13 cellular contexts compared by ENCODE assay signal in the genomic region with DNA sequence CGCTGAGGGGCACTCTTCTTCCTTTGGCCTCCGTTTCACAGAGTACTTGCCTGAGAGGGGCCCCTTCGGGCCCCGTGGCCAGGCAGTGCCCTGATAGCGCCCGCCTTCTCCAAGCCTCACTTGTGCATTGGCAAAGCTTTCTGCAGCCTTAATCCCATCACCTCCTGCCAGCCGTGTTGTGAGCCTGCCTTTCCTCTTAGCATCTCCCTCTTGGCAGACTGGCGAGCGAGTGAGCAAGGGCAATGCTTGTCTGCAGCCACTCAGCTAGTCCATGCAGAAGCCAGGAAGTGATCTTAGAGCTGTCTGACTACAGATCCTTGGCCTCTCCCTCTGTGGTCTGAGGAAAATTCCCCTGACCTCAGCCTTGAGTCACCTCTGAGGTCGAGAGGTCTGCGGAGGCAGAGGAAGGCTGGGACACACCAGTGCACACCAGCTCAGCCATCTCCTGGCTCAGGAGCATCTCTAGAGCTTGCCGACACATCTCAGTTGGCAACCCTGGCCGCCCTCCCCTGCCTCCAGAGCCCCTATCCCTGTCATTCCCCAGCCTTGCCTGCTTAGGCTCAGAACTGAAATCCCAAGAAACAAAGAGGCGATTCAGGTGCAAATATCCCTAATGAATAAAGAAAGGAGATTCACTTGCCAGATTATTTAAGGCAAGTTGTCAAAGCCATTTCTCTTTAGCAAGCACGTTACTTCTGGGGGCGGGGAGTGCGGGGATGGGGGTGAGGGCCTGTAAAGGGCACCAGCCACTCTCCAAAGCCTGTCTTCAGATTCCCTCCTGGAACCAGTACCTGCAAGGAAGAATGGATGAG.
A peak's percentile ranks its signal among the peaks of the same experiment; 100 is the strongest.
DNase-seq lines count a peak whose midpoint lies in the region; ATAC-seq and TF ChIP-seq lines count a peak whose summit lies in the region.
"Had no signal": no experiment of that assay in that cellular context is flagged by ENCODE, and none has a peak within 500 bp of the region (broad histone marks: within the 10 kb centered on the region; RNA-seq: fewer than 3 reads in every experiment).

No MANE protein-coding gene starts in this region.

- no peaks in the 10 kb centered on the region for H3K4me1 Mint-ChIP-seq in activated T-cell treated with anti-CD3 and anti-CD28 coated beads, Interleukin-2, amount 50 U/mL, for 72 hours (ENCODE audit: low read depth)
- H3K4me1 Mint-ChIP-seq in activated T-cell treated with anti-CD3 and anti-CD28 coated beads, Interleukin-2, amount 50 U/mL, for 4 hours (ENCODE audit: low read depth) = no peaks in the 10 kb centered on the region
- no peaks in the 10 kb centered on the region for H3K4me1 Mint-ChIP-seq in stimulated activated naive CD8-positive, alpha-beta T cell treated with anti-CD3 and anti-CD28 coated beads, Interleukin-15, amount 100 ng/mL, for 72 hours
- H3K4me1 Mint-ChIP-seq: activated CD4-positive, alpha-beta T cell treated with anti-CD3 and anti-CD28 coated beads, Interleukin-2, amount 10 ng/mL, durations not matched to agents 24 days and 14 days had no signal

- H3K36me3 Mint-ChIP-seq in activated T-cell treated with anti-CD3 and anti-CD28 coated beads, Interleukin-2, amount 50 U/mL, for 72 hours (ENCODE audit: insufficient read depth in 2 of 2) = no peaks in the 10 kb centered on the region
- H3K36me3 Mint-ChIP-seq in activated T-cell treated with anti-CD3 and anti-CD28 coated beads, Interleukin-2, amount 50 U/mL, for 4 hours (ENCODE audit: insufficient read depth) = no peaks in the 10 kb centered on the region
- H3K36me3 Mint-ChIP-seq: activated naive CD4-positive, alpha-beta T cell treated with anti-CD3 and anti-CD28 coated beads, Interleukin-2, amount 50 U/mL, for 72 hours; natural killer cell treated with Interleukin-12 subunit alpha and Interleukin-12 subunit beta and Interleukin-15 and Interleukin-18, amount 100 ng/mL, for 72 hours had no signal

- H3K27me3 Mint-ChIP-seq in activated T-cell treated with anti-CD3 and anti-CD28 coated beads, Interleukin-2, amount 50 U/mL, for 72 hours (ENCODE audit: low read depth) = peaks cover 36% of the 10 kb centered on the region
- no peaks in the 10 kb centered on the region for H3K27me3 Mint-ChIP-seq in activated T-cell treated with anti-CD3 and anti-CD28 coated beads, Interleukin-2, amount 50 U/mL, for 4 hours (ENCODE audit: low read depth)
- H3K27me3 Mint-ChIP-seq in stimulated activated naive CD8-positive, alpha-beta T cell treated with anti-CD3 and anti-CD28 coated beads, Interleukin-15, amount 100 ng/mL, for 72 hours = no peaks in the 10 kb centered on the region

- in situ Hi-C loops in GM13976 (cut with MboI; ENCODE audit: low sequenced_read_pairs, unreplicated experiment) = no loop called here

- H3K27ac Mint-ChIP-seq in activated T-cell treated with anti-CD3 and anti-CD28 coated beads, Interleukin-2, amount 50 U/mL, for 72 hours = no peak overlapping the region
- H3K27ac Mint-ChIP-seq in stimulated activated naive CD8-positive, alpha-beta T cell treated with anti-CD3 and anti-CD28 coated beads, Interleukin-15, amount 100 ng/mL, for 72 hours = no peak overlapping the region
- H3K27ac Mint-ChIP-seq: activated CD4-positive, alpha-beta T cell treated with anti-CD3 and anti-CD28 coated beads, Interleukin-2, amount 10 ng/mL, durations not matched to agents 24 days and 14 days; activated naive CD4-positive, alpha-beta T cell treated with anti-CD3 and anti-CD28 coated beads, Interleukin-2, amount 50 U/mL, for 72 hours; natural killer cell treated with Interleukin-12 subunit alpha and Interleukin-12 subunit beta and Interleukin-15 and Interleukin-18, amount 100 ng/mL, for 72 hours had no signal

- DNase-seq in activated T-cell treated with anti-CD3 and anti-CD28 coated beads, Interleukin-2, amount 50 U/mL, for 72 hours = peak; percentile 6 to 10
- DNase-seq in activated T-cell treated with anti-CD3 and anti-CD28 coated beads, Interleukin-2, amount 50 U/mL, for 4 hours = no peak
- DNase-seq in LHCN-M2 (ENCODE audit: low read depth) (peak; percentile 87), fibroblast of peridontal ligament (ENCODE audit: extremely low read depth) (peak; percentile 50), COR-L47 (lab: John Stamatoyannopoulos, UW) (no peak), GM13976 (ENCODE audit: low spot score) (no peak), SKM-1 (lab: John Stamatoyannopoulos, UW; ENCODE audit: unreplicated experiment) (no peak)
- DNase-seq in stimulated activated naive CD8-positive, alpha-beta T cell treated with anti-CD3 and anti-CD28 coated beads, Interleukin-15, amount 100 ng/mL, for 72 hours = no peak
- DNase-seq: activated CD4-positive, alpha-beta T cell treated with anti-CD3 and anti-CD28 coated beads, Interleukin-2, amount 10 ng/mL, durations not matched to agents 24 days and 14 days; NCI-H1694; RPMI8226 had no signal

- TF ChIP-seq CTCF in GM13976 (IDR thresholded peaks at IDR 0.05; ENCODE audit: borderline replicate concordance, control extremely low read depth, extremely low read depth, insufficient read depth, missing control alignments) = no peak

- peak; percentile 65 to 72 for ATAC-seq in activated T-cell treated with anti-CD3 and anti-CD28 coated beads, Interleukin-2, amount 50 U/mL, for 72 hours (replicated peaks in 1 of 2)
- no peak for ATAC-seq in activated T-cell treated with anti-CD3 and anti-CD28 coated beads, Interleukin-2, amount 50 U/mL, for 4 hours
- peak; percentile 58 for ATAC-seq in stimulated activated naive CD8-positive, alpha-beta T cell treated with anti-CD3 and anti-CD28 coated beads, Interleukin-15, amount 100 ng/mL, for 72 hours
- ATAC-seq: natural killer cell treated with Interleukin-12 subunit alpha and Interleukin-12 subunit beta and Interleukin-15 and Interleukin-18, amount 100 ng/mL, for 72 hours had no signal

- no peak overlapping the region for H3K4me3 Mint-ChIP-seq in activated T-cell treated with anti-CD3 and anti-CD28 coated beads, Interleukin-2, amount 50 U/mL, for 72 hours
- H3K4me3 Mint-ChIP-seq in activated T-cell treated with anti-CD3 and anti-CD28 coated beads, Interleukin-2, amount 50 U/mL, for 4 hours = no peak overlapping the region
- H3K4me3 Mint-ChIP-seq in stimulated activated naive CD8-positive, alpha-beta T cell treated with anti-CD3 and anti-CD28 coated beads, Interleukin-15, amount 100 ng/mL, for 72 hours = no peak overlapping the region
- H3K4me3 Mint-ChIP-seq: activated CD4-positive, alpha-beta T cell treated with anti-CD3 and anti-CD28 coated beads, Interleukin-2, amount 10 ng/mL, durations not matched to agents 24 days and 14 days; natural killer cell treated with Interleukin-12 subunit alpha and Interleukin-12 subunit beta and Interleukin-15 and Interleukin-18, amount 100 ng/mL, for 72 hours had no signal

- no peaks in the 10 kb centered on the region for H3K9me3 Mint-ChIP-seq in activated T-cell treated with anti-CD3 and anti-CD28 coated beads, Interleukin-2, amount 50 U/mL, for 72 hours
- H3K9me3 Mint-ChIP-seq in activated T-cell treated with anti-CD3 and anti-CD28 coated beads, Interleukin-2, amount 50 U/mL, for 4 hours = no peaks in the 10 kb centered on the region
- H3K9me3 Mint-ChIP-seq in stimulated activated naive CD8-positive, alpha-beta T cell treated with anti-CD3 and anti-CD28 coated beads, Interleukin-15, amount 100 ng/mL, for 72 hours = no peaks in the 10 kb centered on the region
- H3K9me3 Mint-ChIP-seq: activated CD4-positive, alpha-beta T cell treated with anti-CD3 and anti-CD28 coated beads, Interleukin-2, amount 10 ng/mL, durations not matched to agents 24 days and 14 days; activated naive CD4-positive, alpha-beta T cell treated with anti-CD3 and anti-CD28 coated beads, Interleukin-2, amount 50 U/mL, for 72 hours; natural killer cell treated with Interleukin-12 subunit alpha and Interleukin-12 subunit beta and Interleukin-15 and Interleukin-18, amount 100 ng/mL, for 72 hours had no signal

Comparison
In these comparisons a context has a peak if more than half of its experiments do, and no peak if none do; other contexts are left out.
1. ATAC-seq: peak in activated T-cell treated with anti-CD3 and anti-CD28 coated beads, Interleukin-2, amount 50 U/mL, for 72 hours (2 of 2) and stimulated activated naive CD8-positive, alpha-beta T cell treated with anti-CD3 and anti-CD28 coated beads, Interleukin-15, amount 100 ng/mL, for 72 hours (single experiment); none in activated T-cell treated with anti-CD3 and anti-CD28 coated beads, Interleukin-2, amount 50 U/mL, for 4 hours (0 of 2).
2. DNase-seq: peak in activated T-cell treated with anti-CD3 and anti-CD28 coated beads, Interleukin-2, amount 50 U/mL, for 72 hours (2 of 2), LHCN-M2 (single experiment) and fibroblast of peridontal ligament (single experiment); none in activated T-cell treated with anti-CD3 and anti-CD28 coated beads, Interleukin-2, amount 50 U/mL, for 4 hours (single experiment), stimulated activated naive CD8-positive, alpha-beta T cell treated with anti-CD3 and anti-CD28 coated beads, Interleukin-15, amount 100 ng/mL, for 72 hours (0 of 2), COR-L47 (single experiment), GM13976 (single experiment) and SKM-1 (single experiment).